25 cellular contexts compared by ENCODE assay signal in the genomic region with DNA sequence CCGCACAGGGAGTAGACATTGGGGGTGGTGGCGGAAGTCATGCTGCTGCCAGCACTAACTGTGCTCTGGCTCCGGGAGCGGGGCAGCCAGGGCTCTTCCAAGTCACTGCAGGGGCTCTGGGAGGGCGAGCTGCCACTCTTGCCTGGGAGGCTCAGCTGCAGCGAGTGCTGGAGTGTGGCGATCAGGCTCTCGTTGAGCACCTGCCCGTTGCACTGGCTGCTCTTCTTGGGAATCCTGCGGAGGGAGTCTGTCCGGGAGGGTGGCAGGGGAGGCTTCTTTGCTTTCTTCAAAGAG. TPM values are rescaled to one million over a fixed set of nuclear protein-coding genes. Genes with fewer than 3 reads are reported as not detected.
"Had no signal": no experiment of that assay in that cellular context is flagged by ENCODE, and none has a peak within 500 bp of the region (broad histone marks: within the 10 kb centered on the region; RNA-seq: fewer than 3 reads in every experiment).

No MANE protein-coding gene starts in this region.

- H3K9me3 ChIP-seq: body of pancreas, gastroesophageal sphincter, heart right ventricle, lower lobe of right lung, tibial artery had no signal

- DNase-seq: activated B cell treated with CpG ODN at 0.5 μM for 24 hours; activated CD4-positive, alpha-beta memory T cell treated with anti-CD3 and anti-CD28 coated beads, Interleukin-2, amount 10 ng/mL, durations not matched to agents 7 days and 5 days; activated CD4-positive, alpha-beta T cell treated with anti-CD3 and anti-CD28 coated beads for 4 hours; activated CD8-positive, alpha-beta memory T cell treated with anti-CD3 and anti-CD28 coated beads, Interleukin-2, amount 10 ng/mL, durations not matched to agents 7 days and 5 days; activated naive CD8-positive, alpha-beta T cell treated with anti-CD3 and anti-CD28 coated beads for 36 hours; amniotic stem cell; body of pancreas; cortex of kidney; effector CD4-positive, alpha-beta T cell; immature natural killer cell; retina; stimulated activated CD4-positive, alpha-beta T cell treated with anti-CD3 and anti-CD28 coated beads, Interleukin-12 subunit alpha, Interleukin-12 subunit beta, amount 100 ng/mL, for 4 hours; stimulated activated CD4-positive, alpha-beta T cell treated with anti-CD3 and anti-CD28 coated beads, Interleukin-1b, Interleukin-23, amount 100 ng/mL, for 48 hours; stimulated activated naive CD4-positive, alpha-beta T cell treated with Interleukin-2 at 50 U/mL for 16 hours; T-helper 1 cell; T-helper 9 cell; tibial artery had no signal

- H3K27ac ChIP-seq: body of pancreas, gastroesophageal sphincter, lower lobe of right lung, tibial artery had no signal

- H3K27me3 ChIP-seq: body of pancreas, gastroesophageal sphincter, heart right ventricle, tibial artery had no signal

- ATAC-seq: activated CD8-positive, alpha-beta memory T cell treated with anti-CD3 and anti-CD28 coated beads, Interleukin-2, amount 10 ng/mL, durations not matched to agents 7 days and 5 days; body of pancreas; esophagus mucosa; gastroesophageal sphincter had no signal

- H3K4me1 ChIP-seq: body of pancreas, tibial artery had no signal

- H3K4me3 ChIP-seq: body of pancreas, gastroesophageal sphincter, heart right ventricle, lower lobe of right lung, tibial artery had no signal

RNA-seq across cellular contexts. Expression of a gene that starts 54.3 kb away (rescaled TPM):
- total RNA-seq: activated B cell treated with CpG ODN at 0.5 μM for 24 hours; activated CD4-positive, alpha-beta memory T cell treated with anti-CD3 and anti-CD28 coated beads, Interleukin-2, amount 10 ng/mL, durations not matched to agents 7 days and 5 days; activated CD8-positive, alpha-beta memory T cell treated with anti-CD3 and anti-CD28 coated beads, Interleukin-2, amount 10 ng/mL, durations not matched to agents 7 days and 5 days; activated naive CD8-positive, alpha-beta T cell treated with anti-CD3 and anti-CD28 coated beads for 36 hours; body of pancreas; esophagus mucosa; heart right ventricle; lower lobe of right lung; omental fat pad; posterior vena cava; subcutaneous adipose tissue; urinary bladder had no signal
- polyA plus RNA-seq: heart right ventricle, immature natural killer cell, urinary bladder had no signal
